Comparison of ENCODE assay signal across 2 cellular contexts in the genomic region with DNA sequence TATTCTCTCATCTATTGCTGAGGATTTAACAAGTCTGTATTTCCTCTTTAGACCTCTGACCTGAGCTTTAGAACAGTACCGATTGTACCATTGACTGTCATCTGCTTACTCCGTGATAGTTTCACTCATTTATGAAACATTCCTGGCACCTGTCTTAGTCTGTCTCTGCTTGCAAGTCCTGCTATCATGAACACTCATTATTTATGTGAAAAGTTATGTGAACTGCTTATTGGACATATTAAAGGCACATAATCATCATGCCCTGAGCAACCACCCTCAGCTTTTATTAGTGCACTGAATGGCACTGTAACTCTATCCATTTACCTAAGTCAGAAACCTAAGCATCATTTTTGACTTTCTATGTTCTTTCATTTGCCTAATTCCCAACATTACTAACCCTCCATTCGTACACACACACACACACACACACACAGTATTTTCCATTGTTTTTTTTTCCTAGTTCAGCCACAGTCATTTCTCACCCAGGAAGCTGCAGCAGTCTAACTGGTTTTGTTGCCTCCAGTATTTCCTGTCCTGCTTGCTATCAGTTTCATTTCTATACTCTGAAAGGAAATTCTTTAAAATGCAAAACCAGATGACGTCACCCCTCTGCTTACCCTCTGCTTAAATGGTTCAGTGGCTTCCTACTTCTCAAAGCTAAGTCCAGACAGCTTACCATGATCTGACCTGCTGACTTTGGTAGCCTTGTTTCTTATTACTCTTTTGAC.
A peak's percentile ranks its signal among the peaks of the same experiment; 100 is the strongest.
TF ChIP-seq lines count a peak whose summit lies in the region.

No MANE protein-coding gene starts in this region.

TF ChIP-seq in GM12891, 5 proteins besides CTCF, POLR2A, EP300 and RAD21:
- peak; percentile 32 for TF ChIP-seq SPI1 (IDR thresholded peaks at IDR 0.05; ENCODE audit: low read depth, low read length)
- 0 out of 2 replicates have a peak, but pooled peaks have one; percentile 71 for TF ChIP-seq POU2F2 (IDR thresholded peaks at IDR 0.05; ENCODE audit: low read depth, low read length)
- TF ChIP-seq PAX5 (IDR thresholded peaks at IDR 0.05; ENCODE audit: insufficient read depth, low read length, severe bottlenecking), result no peak

TF ChIP-seq in endothelial cell of umbilical vein, 7 proteins besides CTCF, POLR2A, EP300 and RAD21:
- TF ChIP-seq GATA2 (IDR thresholded peaks at IDR 0.05; ENCODE audit: insufficient read depth, insufficient read length, low read depth, low read length), result peak; percentile 36
- TF ChIP-seq JUN (IDR thresholded peaks at IDR 0.05; ENCODE audit: borderline replicate concordance, insufficient read depth, insufficient read length, low read depth), result peak; percentile 90
- TF ChIP-seq EZH2 (IDR thresholded peaks at IDR 0.05; ENCODE audit: borderline replicate concordance, low read depth, low read length, severe bottlenecking), result no peak
- TF ChIP-seq MYC (IDR thresholded peaks at IDR 0.05; ENCODE audit: low read depth, low read length), result no peak
- peak; percentile 68 for TF ChIP-seq FOS (IDR thresholded peaks at IDR 0.05; ENCODE audit: borderline replicate concordance, insufficient read depth, low read length)
- TF ChIP-seq POLR2AphosphoS5 (IDR thresholded peaks at IDR 0.05; ENCODE audit: insufficient read depth, low read depth, low read length), result no peak
- TF ChIP-seq, protein P1, sequence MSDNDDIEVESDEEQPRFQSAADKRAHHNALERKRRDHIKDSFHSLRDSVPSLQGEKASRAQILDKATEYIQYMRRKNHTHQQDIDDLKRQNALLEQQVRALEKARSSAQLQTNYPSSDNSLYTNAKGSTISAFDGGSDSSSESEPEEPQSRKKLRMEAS (IDR thresholded peaks at IDR 0.05; ENCODE audit: insufficient read depth, insufficient read length), result no peak
